18 cellular contexts compared by ENCODE assay signal in the genomic region with DNA sequence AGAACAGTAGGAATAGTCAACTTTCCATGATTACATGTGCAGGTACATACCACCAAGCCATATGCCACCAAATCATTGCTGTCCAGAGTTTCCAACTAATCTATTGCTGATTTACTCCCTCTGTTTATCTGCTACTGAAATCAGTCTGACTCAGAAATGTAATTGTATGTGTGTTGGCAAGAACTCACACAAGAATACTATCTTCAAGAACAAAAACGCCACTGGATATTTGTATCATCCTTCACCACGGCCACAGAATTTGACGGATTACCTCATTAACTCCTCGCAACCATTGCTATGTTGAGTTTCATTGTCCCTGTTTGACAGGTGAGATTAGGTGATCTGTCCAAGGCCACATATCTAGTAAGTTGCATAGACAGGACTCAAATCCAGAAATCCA.
DNase-seq lines count a peak whose midpoint lies in the region; ATAC-seq and TF ChIP-seq lines count a peak whose summit lies in the region.
"Had no signal": no experiment of that assay in that cellular context is flagged by ENCODE, and none has a peak within 500 bp of the region (broad histone marks: within the 10 kb centered on the region; RNA-seq: fewer than 3 reads in every experiment).

No MANE protein-coding gene starts in this region.

- peak overlapping the region; percentile 10; the same call in 1 of the 2 replicates for H4K5ac ChIP-seq in IMR-90 (ENCODE audit: low read depth, low read length)

- H3K36me3 Mint-ChIP-seq in CD4-positive, CD25-positive, alpha-beta regulatory T cell = peaks cover 23% of the 10 kb centered on the region

- H2BK12ac ChIP-seq in neuronal stem cell (ENCODE audit: low read length) = no peak overlapping the region

- H3K9me3 ChIP-seq in CD4-positive, CD25-positive, alpha-beta regulatory T cell (ENCODE audit: control insufficient read depth in 2 of 2, low read length in 2 of 2) = no peaks in the 10 kb centered on the region
- H3K9me3 ChIP-seq in IMR-90 (ENCODE audit: control insufficient read depth, insufficient read depth, low read length) (no peaks in the 10 kb centered on the region), adipocyte (ENCODE audit: control insufficient read depth, low read length) (no peaks in the 10 kb centered on the region), neuronal stem cell (replicated peaks in 1 of 2; ENCODE audit: control insufficient read depth in 2 of 2, insufficient read depth in 1 of 2, low read depth in 1 of 2, low read length in 2 of 2) (no peaks in the 10 kb centered on the region)
- H3K9me3 ChIP-seq: HAP-1 had no signal

- H2BK20ac ChIP-seq in IMR-90 (ENCODE audit: low read depth, low read length) = no peak overlapping the region

- no peak for ATAC-seq in CD4-positive, CD25-positive, alpha-beta regulatory T cell (ENCODE audit: low read depth in 2 of 2)
- ATAC-seq in IMR-90 (ENCODE audit: low read depth) (no peak), GM21526 (IDR thresholded peaks at IDR 0.05; ENCODE audit: low FRiP score, unreplicated experiment) (no peak)

- H2AFZ ChIP-seq in IMR-90 (replicated peaks; ENCODE audit: low read length, poor library complexity) = no peak overlapping the region
- H2AFZ ChIP-seq in neuronal stem cell (ENCODE audit: low read length) = no peak overlapping the region

- H3K9ac ChIP-seq in IMR-90 (ENCODE audit: low read depth, low read length) = no peak overlapping the region
- H3K9ac ChIP-seq in adipocyte (ENCODE audit: low read length) = no peak overlapping the region
- H3K9ac ChIP-seq in neuronal stem cell (ENCODE audit: low read depth, low read length, poor library complexity) = no peak overlapping the region

- H3K56ac ChIP-seq in IMR-90 (ENCODE audit: extremely low read depth, insufficient read depth, low read length) = no peak overlapping the region

- peaks cover 3% of the 10 kb centered on the region for H3K36me3 ChIP-seq in CD4-positive, CD25-positive, alpha-beta regulatory T cell (ENCODE audit: control insufficient read depth, insufficient read depth, low read length)
- H3K36me3 ChIP-seq in IMR-90 (ENCODE audit: control insufficient read depth, insufficient read depth, low read length) = no peaks in the 10 kb centered on the region; the same call in 1 of the 2 replicates
- no peaks in the 10 kb centered on the region for H3K36me3 ChIP-seq in adipocyte (ENCODE audit: control insufficient read depth, insufficient read depth, low read length, severe bottlenecking)
- no peaks in the 10 kb centered on the region for H3K36me3 ChIP-seq in neuronal stem cell (replicated peaks in 1 of 2; ENCODE audit: control insufficient read depth in 2 of 2, insufficient read depth in 2 of 2, low read length in 2 of 2)
- H3K36me3 ChIP-seq: HAP-1 had no signal

- no peak overlapping the region for H3K4me3 Mint-ChIP-seq in CD4-positive, CD25-positive, alpha-beta regulatory T cell

- H3K14ac ChIP-seq in IMR-90 (replicated peaks; ENCODE audit: low read depth, low read length) = peak overlapping the region; percentile 48; the same call in 1 of the 2 replicates
- no peak overlapping the region for H3K14ac ChIP-seq in neuronal stem cell (ENCODE audit: low read length)

- H3K27ac Mint-ChIP-seq in CD4-positive, CD25-positive, alpha-beta regulatory T cell = peak overlapping the region in 2 of 3 donors; percentile 74 to 80

- CTCF ChIA-PET in IMR-90 (lab: Yijun Ruan, JAX) = interaction anchor here (0.9 kb wide), 1 partner anchor 22 kb away, joined by 3 read pairs; no protein-coding TSS in a partner anchor

- no peak overlapping the region for H3K27ac ChIP-seq in CD4-positive, CD25-positive, alpha-beta regulatory T cell (ENCODE audit: insufficient read depth, low read length, poor library complexity, severe bottlenecking)
- H3K27ac ChIP-seq in IMR-90 (ENCODE audit: insufficient read depth, low read length) = no peak overlapping the region
- no peak overlapping the region for H3K27ac ChIP-seq in neuronal stem cell (replicated peaks; ENCODE audit: low read length)
- H3K27ac ChIP-seq: C4-2B, RWPE1 had no signal

- H3K79me1 ChIP-seq in IMR-90 (ENCODE audit: low read depth in 1 of 2, low read length in 2 of 2) (peaks cover 7 to 36% of the 10 kb centered on the region in 2 experiments), neuronal stem cell (ENCODE audit: low read depth, low read length) (no peaks in the 10 kb centered on the region)

- H4K91ac ChIP-seq in IMR-90 (ENCODE audit: insufficient read depth, low read depth, low read length) = no peak overlapping the region
- no peak overlapping the region for H4K91ac ChIP-seq in neuronal stem cell (ENCODE audit: low read depth, low read length, poor library complexity)

- H2AK9ac ChIP-seq in IMR-90 (replicated peaks; ENCODE audit: low read depth, low read length, poor library complexity) = no peak overlapping the region

- DNase-seq in CD4-positive, CD25-positive, alpha-beta regulatory T cell = no peak
- DNase-seq in IMR-90 (peak; percentile 46), adipocyte (ENCODE audit: low read depth) (peak; percentile 52), iris pigment epithelial cell (ENCODE audit: low read depth) (peak; percentile 46), activated gamma-delta T cell treated with Interleukin-2 at 50 U/mL for 16 hours (no peak), cerebellar nuclear complex (lab: John Stamatoyannopoulos, UW) (no peak), neuronal stem cell (ENCODE audit: low spot score) (no peak)
- DNase-seq: COR-L47; DMS153; MV-4-11; NCI-H1417 treated with DMSO at 0.1 percent for 48 hours; NCI-H1930; NCI-H446; NK-92 treated with Interleukin-12 subunit alpha and Interleukin-12 subunit beta, amount 100 ng/mL, for 24 hours had no signal

- H2BK120ac ChIP-seq in IMR-90 (ENCODE audit: low read depth, low read length) (no peak overlapping the region), neuronal stem cell (ENCODE audit: low read depth, low read length) (no peak overlapping the region)

- H3K4me2 ChIP-seq in IMR-90 (ENCODE audit: low read depth, low read length) (no peak overlapping the region), neuronal stem cell (ENCODE audit: insufficient read depth, low read length, poor library complexity, severe bottlenecking) (no peak overlapping the region)

- BruUV-seq in IMR-90 (replicated peaks; lab: Mats Ljungman, UMichigan) = no TSS peak

- H2AK5ac ChIP-seq in IMR-90 (ENCODE audit: low read depth, low read length) (0 out of 2 replicates have a peak overlapping the region, but pooled peaks have one; percentile 5), neuronal stem cell (ENCODE audit: low read depth, low read length) (no peak overlapping the region)

- H3K9me1 ChIP-seq in IMR-90 (ENCODE audit: insufficient read depth, low read length) = peaks cover 18% of the 10 kb centered on the region; the same call in 1 of the 2 replicates

- no peak overlapping the region for H4K8ac ChIP-seq in IMR-90 (ENCODE audit: low read depth in 2 of 2, low read length in 2 of 2)
- H4K8ac ChIP-seq in neuronal stem cell (ENCODE audit: low read depth, low read length) = no peak overlapping the region

- no peaks in the 10 kb centered on the region for H4K20me1 ChIP-seq in IMR-90 (ENCODE audit: insufficient read depth, low read length)

- peak overlapping the region; percentile 17; the same call in 1 of the 2 replicates for H3K18ac ChIP-seq in IMR-90 (ENCODE audit: low read depth, low read length)
- no peak overlapping the region for H3K18ac ChIP-seq in neuronal stem cell (ENCODE audit: low read length)

- no peak for TF ChIP-seq CTCF in IMR-90 (conservative IDR thresholded peaks at IDR 0.05; ENCODE audit: low read depth, low read length)

- no peaks in the 10 kb centered on the region for H3K27me3 ChIP-seq in CD4-positive, CD25-positive, alpha-beta regulatory T cell (ENCODE audit: control insufficient read depth, insufficient read depth, low read length)
- H3K27me3 ChIP-seq in IMR-90 (ENCODE audit: control insufficient read depth, insufficient read depth, low read length) (no peaks in the 10 kb centered on the region), adipocyte (replicated peaks; ENCODE audit: control insufficient read depth, insufficient read depth, low read length) (no peaks in the 10 kb centered on the region), neuronal stem cell (ENCODE audit: control insufficient read depth in 3 of 3, insufficient read depth in 3 of 3, low read depth in 1 of 3, low read length in 3 of 3) (no peaks in the 10 kb centered on the region)

- dilution Hi-C loops in IMR-90 (cut with HindIII; ENCODE audit: low sequenced_read_pairs, unreplicated experiment) = no loop called here

- H2BK5ac ChIP-seq in IMR-90 (ENCODE audit: low read depth, low read length, poor library complexity, severe bottlenecking) = no peak overlapping the region
- no peak overlapping the region for H2BK5ac ChIP-seq in neuronal stem cell (ENCODE audit: low read length)

- no peak overlapping the region for H3K4me3 ChIP-seq in CD4-positive, CD25-positive, alpha-beta regulatory T cell (ENCODE audit: low read depth, low read length)
- H3K4me3 ChIP-seq in IMR-90 (ENCODE audit: insufficient read depth, low read depth, low read length) = no peak overlapping the region
- H3K4me3 ChIP-seq in adipocyte (ENCODE audit: low read length) = no peak overlapping the region
- H3K4me3 ChIP-seq in neuronal stem cell (ENCODE audit: low read length in 2 of 2) = no peak overlapping the region
- H3K4me3 ChIP-seq: HAP-1 had no signal

- H2BK15ac ChIP-seq in IMR-90 (ENCODE audit: low read depth, low read length) = no peak overlapping the region
- H2BK15ac ChIP-seq in neuronal stem cell (ENCODE audit: low read length) = no peak overlapping the region

- no peak overlapping the region for H3K4ac ChIP-seq in IMR-90 (ENCODE audit: low read depth, low read length)
- no peak overlapping the region for H3K4ac ChIP-seq in neuronal stem cell (ENCODE audit: low read length)

- intact Hi-C loops in IMR-90 (cut with micrococcal nuclease) = loop anchor here (2.0 kb wide), 1 partner anchor 59 kb away; no protein-coding TSS in a partner anchor

- H3K27me3 Mint-ChIP-seq in CD4-positive, CD25-positive, alpha-beta regulatory T cell = no peaks in the 10 kb centered on the region

- H3K4me1 ChIP-seq in CD4-positive, CD25-positive, alpha-beta regulatory T cell (ENCODE audit: control insufficient read depth, insufficient read depth, low read length, poor library complexity, severe bottlenecking) = peaks cover 3% of the 10 kb centered on the region
- H3K4me1 ChIP-seq in IMR-90 (ENCODE audit: control insufficient read depth, insufficient read depth, low read length) (peaks cover 35% of the 10 kb centered on the region), adipocyte (ENCODE audit: control insufficient read depth, insufficient read depth, low read length) (peaks cover 19% of the 10 kb centered on the region), neuronal stem cell (ENCODE audit: control insufficient read depth in 2 of 2, insufficient read depth in 1 of 2, low read depth in 1 of 2, low read length in 2 of 2) (peaks cover 0 to 6% of the 10 kb centered on the region in 2 donors)
- H3K4me1 ChIP-seq: HAP-1 had no signal

- no peak for TF ChIP-seq POLR2A in IMR-90 (IDR thresholded peaks at IDR 0.05; ENCODE audit: low read depth, low read length)

- WGBS in IMR-90 (ENCODE audit: extremely low coverage in 2 of 2, insufficient read length in 1 of 2), 2 experiments = no CpG with 5 or more reads among the region's 4 CpGs
- no CpG with 5 or more reads among the region's 4 CpGs for WGBS in neuronal stem cell (ENCODE audit: extremely low coverage in 2 of 2, insufficient read length in 2 of 2, insufficient replicate concordance in 1 of 2), 2 donors

- in situ Hi-C loops in IMR-90 (cut with MboI; ENCODE audit: low sequenced_read_pairs) = no loop called here

- POLR2A ChIA-PET in IMR-90 (lab: Charles Lee; ENCODE audit: unreplicated experiment) = interaction anchor here (0.6 kb wide), 1 partner anchor 215 kb away, joined by 3 read pairs; no protein-coding TSS in a partner anchor

- H3K9me3 Mint-ChIP-seq in CD4-positive, CD25-positive, alpha-beta regulatory T cell = no peaks in the 10 kb centered on the region

- TF ChIP-seq RAD21 in IMR-90 (IDR thresholded peaks at IDR 0.05; ENCODE audit: low read length) = no peak

- no peak overlapping the region for H3K23ac ChIP-seq in IMR-90 (ENCODE audit: low read depth, low read length)
- no peak overlapping the region for H3K23ac ChIP-seq in neuronal stem cell (ENCODE audit: low read depth, low read length, poor library complexity)

- peaks cover 12 to 21% (median 18%) of the 10 kb centered on the region in 4 donors for H3K4me1 Mint-ChIP-seq in CD4-positive, CD25-positive, alpha-beta regulatory T cell

Comparison
In these comparisons a context has a peak if more than half of its experiments do, and no peak if none do; other contexts are left out.
1. DNase-seq: peak in IMR-90 (single experiment), adipocyte (single experiment) and iris pigment epithelial cell (single experiment); none in CD4-positive, CD25-positive, alpha-beta regulatory T cell (0 of 3), activated gamma-delta T cell treated with Interleukin-2 at 50 U/mL for 16 hours (single experiment), cerebellar nuclear complex (0 of 2) and neuronal stem cell (single experiment).